Comparison of ENCODE assay signal across 12 cellular contexts in genomic region chrX:72141372-72142004, GRCh38.
DNase-seq lines count a peak whose midpoint lies in the region; ATAC-seq lines count a peak whose summit lies in the region.
"Had no signal": no experiment of that assay in that cellular context is flagged by ENCODE, and none has a peak within 500 bp of the region (broad histone marks: within the 10 kb centered on the region; RNA-seq: fewer than 3 reads in every experiment).

No MANE protein-coding gene starts in this region.

- peak; percentile 35 to 58 for ATAC-seq in activated CD4-positive, CD25-positive, alpha-beta regulatory T cell treated with anti-CD3 and anti-CD28 coated beads, Interleukin-2, amount 50 U/mL, for 24 hours
- ATAC-seq in GM21360 (IDR thresholded peaks at IDR 0.05; ENCODE audit: unreplicated experiment) (peak; percentile 74), HG03280 (IDR thresholded peaks at IDR 0.05; ENCODE audit: unreplicated experiment) (peak; percentile 64)

- intact Hi-C loops in dendritic cell treated with granulocyte-macrophage colony-stimulating factor and Interleukin-4, amounts not matched to agents 40 ng/mL and 50 ng/mL, for 4 days (cut with micrococcal nuclease): no loop called here

- H3K36me3 Mint-ChIP-seq in dendritic cell treated with granulocyte-macrophage colony-stimulating factor and Interleukin-4, amounts not matched to agents 40 ng/mL and 50 ng/mL, for 4 days (ENCODE audit: low read depth): peaks cover 40% of the 10 kb centered on the region

- no peaks in the 10 kb centered on the region for H3K27me3 Mint-ChIP-seq in dendritic cell treated with granulocyte-macrophage colony-stimulating factor and Interleukin-4, amounts not matched to agents 40 ng/mL and 50 ng/mL, for 4 days

- H3K9me3 Mint-ChIP-seq in dendritic cell treated with granulocyte-macrophage colony-stimulating factor and Interleukin-4, amounts not matched to agents 40 ng/mL and 50 ng/mL, for 4 days: no peaks in the 10 kb centered on the region

- H3K4me3 Mint-ChIP-seq in dendritic cell treated with granulocyte-macrophage colony-stimulating factor and Interleukin-4, amounts not matched to agents 40 ng/mL and 50 ng/mL, for 4 days: no peak overlapping the region

- DNase-seq in activated CD4-positive, CD25-positive, alpha-beta regulatory T cell (lab: John Stamatoyannopoulos, UW): no peak
- no peak for DNase-seq in AML-193 (lab: John Stamatoyannopoulos, UW)
- no peak for DNase-seq in NCI-H2227 (lab: John Stamatoyannopoulos, UW; ENCODE audit: unreplicated experiment)
- DNase-seq in LoVo (ENCODE audit: low spot score): no peak
- DNase-seq: head of caudate nucleus, midbrain, NCI-H2029, SK-N-SH had no signal

- peak overlapping the region; percentile 8 for H3K27ac Mint-ChIP-seq in dendritic cell treated with granulocyte-macrophage colony-stimulating factor and Interleukin-4, amounts not matched to agents 40 ng/mL and 50 ng/mL, for 4 days

- peaks cover 38% of the 10 kb centered on the region for H3K4me1 Mint-ChIP-seq in dendritic cell treated with granulocyte-macrophage colony-stimulating factor and Interleukin-4, amounts not matched to agents 40 ng/mL and 50 ng/mL, for 4 days (ENCODE audit: low read depth)
